In the genomic region with DNA sequence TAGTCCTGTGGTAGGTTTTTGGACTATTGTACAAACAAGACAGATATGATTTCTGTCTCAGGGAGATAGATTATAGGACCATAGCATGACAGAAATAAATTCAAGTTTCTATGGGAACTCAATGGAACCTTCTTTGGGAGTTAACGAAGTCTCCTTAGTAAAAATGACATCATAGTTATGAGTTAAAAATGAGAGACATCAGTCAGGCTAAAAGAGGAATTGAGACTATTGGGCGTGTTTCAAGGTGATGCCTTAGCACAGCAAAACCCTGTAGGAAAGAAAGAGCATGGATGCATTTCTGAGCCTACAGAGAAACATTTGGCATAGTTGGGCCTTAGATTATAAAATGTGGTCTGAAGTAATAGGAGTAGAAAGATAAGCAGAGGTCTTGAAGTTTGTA, we compare ENCODE assay signal across 35 cellular contexts.
"Had no signal": no experiment of that assay in that cellular context is flagged by ENCODE, and none has a peak within 500 bp of the region (broad histone marks: within the 10 kb centered on the region; RNA-seq: fewer than 3 reads in every experiment).

No MANE protein-coding gene starts in this region.

- DNase-seq: Karpas-422, Kasumi-1, MG63, MM.1S, MV-4-11, NCI-H1048, NCI-H1092, NCI-H1092 treated with DMSO at 0.1 percent for 48 hours, NCI-H1105, NCI-H1417, NCI-H1417 treated with DMSO at 0.1 percent for 48 hours, NCI-H1436, NCI-H1436 treated with DMSO at 0.1 percent for 48 hours, NCI-H146, NCI-H1694, NCI-H1694 treated with DMSO at 0.1 percent for 48 hours, NCI-H187, NCI-H187 treated with DMSO at 0.1 percent for 48 hours, NCI-H1930, NCI-H2029, NCI-H2029 treated with DMSO at 0.1 percent for 48 hours, NCI-H2081, NCI-H2081 treated with DMSO at 0.1 percent for 48 hours, NCI-H2107, NCI-H2171, NCI-H2171 treated with DMSO at 0.1 percent for 48 hours, NCI-H2227 treated with DMSO at 0.1 percent for 48 hours, NCI-H345, NCI-H446, NCI-H446 treated with DMSO at 0.1 percent for 48 hours, NCI-H510A, NCI-H510A treated with DMSO at 0.1 percent for 48 hours, NCI-H524, NCI-H524 treated with DMSO at 0.1 percent for 48 hours, NCI-H526 had no signal

- H3K4me3 ChIP-seq: MG63 had no signal

- H3K9me3 ChIP-seq: MG63 had no signal

- H3K36me3 ChIP-seq: MG63 had no signal

- H3K27me3 ChIP-seq: MG63 had no signal
